1 cellular context compared by ENCODE assay signal in genomic region chr17:38586788-38587187, GRCh38.
A peak's percentile ranks its signal among the peaks of the same experiment; 100 is the strongest.
TF ChIP-seq lines count a peak whose summit lies in the region.

No MANE protein-coding gene starts in this region.

TF ChIP-seq in HepG2, 621 proteins besides CTCF, POLR2A, EP300 and RAD21:
- no peak for TF ChIP-seq BATF2 (CRISPR knock-in tag; IDR thresholded peaks at IDR 0.05)
- peak; percentile 76; the same call in 1 of the 2 replicates for TF ChIP-seq ZSCAN22 (CRISPR knock-in tag; IDR thresholded peaks at IDR 0.05)
- TF ChIP-seq ZNF597 (CRISPR knock-in tag; IDR thresholded peaks at IDR 0.05): no peak
